In genomic region chr11:107018274-107018901, GRCh38 we compare ENCODE assay signal across 9 cellular contexts. TPM values are rescaled to one million over a fixed set of nuclear protein-coding genes. Genes with fewer than 3 reads are reported as not detected.
A peak's percentile ranks its signal among the peaks of the same experiment; 100 is the strongest.
DNase-seq lines count a peak whose midpoint lies in the region; ATAC-seq and TF ChIP-seq lines count a peak whose summit lies in the region.
"Had no signal": no experiment of that assay in that cellular context is flagged by ENCODE, and none has a peak within 500 bp of the region (broad histone marks: within the 10 kb centered on the region; RNA-seq: fewer than 3 reads in every experiment).

Gene GUCY1A2, minus strand, starts transcription at chr11:107018476. Its CDS starts 421 bp downstream, at chr11:107018055.

- WGBS in tibial nerve, 2 donors: 0% methylated on average over 44 to 51 of the region's 60 CpGs

- H3K4me3 ChIP-seq in choroid plexus epithelial cell (ENCODE audit: low read depth, low read length): peak within 1 kb of the TSS; percentile 59
- peak within 1 kb of the TSS; percentile 44 for H3K4me3 ChIP-seq in lower lobe of right lung
- H3K4me3 ChIP-seq in tibial nerve: peak within 1 kb of the TSS; percentile 23 to 60 (median 37)

- H3K36me3 ChIP-seq in lower lobe of right lung (no peaks in the 10 kb centered on the region), tibial nerve (no peaks in the 10 kb centered on the region)

- peak; percentile 35 to 49 for ATAC-seq in lower lobe of right lung

- TF ChIP-seq EP300 in tibial nerve (IDR thresholded peaks at IDR 0.05): no peak

- peak within 1 kb of the TSS; percentile 41 for H3K27ac ChIP-seq in lower lobe of right lung
- H3K27ac ChIP-seq in tibial nerve: peak within 1 kb of the TSS in 2 of 4 donors; percentile 34 to 51

- TF ChIP-seq CTCF in choroid plexus epithelial cell (conservative IDR thresholded peaks at IDR 0.05; ENCODE audit: low read depth, low read length) (no peak), lower lobe of right lung (IDR thresholded peaks at IDR 0.05) (no peak), tibial nerve (IDR thresholded peaks at IDR 0.05) (no peak)

- intact Hi-C loops in lower lobe of right lung (cut with DNase I): no loop called here

- no peak for TF ChIP-seq POLR2A in tibial nerve (IDR thresholded peaks at IDR 0.05)

- H3K27me3 ChIP-seq in lower lobe of right lung (ENCODE audit: low read depth): peaks cover 37% of the 10 kb centered on the region
- H3K27me3 ChIP-seq in tibial nerve: peaks cover 0 to 39% of the 10 kb centered on the region in 2 donors

- POLR2A ChIA-PET in HEK293T (lab: Yijun Ruan, JAX): no interaction called here

- no peaks in the 10 kb centered on the region for H3K9me3 ChIP-seq in lower lobe of right lung
- H3K9me3 ChIP-seq in tibial nerve: no peaks in the 10 kb centered on the region

- CTCF ChIA-PET in HEK293T (lab: Yijun Ruan, JAX): interaction anchor here (1.1 kb wide), 1 partner anchor 18 kb away, joined by 3 read pairs; no protein-coding TSS in a partner anchor

- DNase-seq in NCI-H1417 (lab: John Stamatoyannopoulos, UW) (peak; percentile 56 to 87 (median 84)), NCI-H1417 treated with DMSO at 0.1 percent for 48 hours (lab: John Stamatoyannopoulos, UW) (no peak), HEK293T (ENCODE audit: extremely low spot score) (peak; percentile 42), NCI-H2171 (lab: John Stamatoyannopoulos, UW) (peak; percentile 46), choroid plexus epithelial cell (ENCODE audit: low read depth) (peak; percentile 5), lower lobe of right lung (peak; percentile 42), tibial nerve (ENCODE audit: low spot score in 2 of 2) (no peak), NCI-H1436 (lab: John Stamatoyannopoulos, UW) (no peak)
- DNase-seq: CD4-positive, CD25-positive, alpha-beta regulatory T cell had no signal

- H3K4me1 ChIP-seq in lower lobe of right lung: peaks cover 11% of the 10 kb centered on the region
- H3K4me1 ChIP-seq in tibial nerve: peaks cover 0 to 14% (median 8%) of the 10 kb centered on the region in 4 donors

TF ChIP-seq in HEK293T, 16 proteins besides CTCF, POLR2A, EP300 and RAD21:
- TF ChIP-seq L3MBTL2 (conservative IDR thresholded peaks at IDR 0.05) (peak; percentile 95), ARNT (IDR thresholded peaks at IDR 0.05) (no peak)

RNA-seq across cellular contexts. Expression of gene GUCY1A2, which starts in this region (rescaled TPM):
- 23.5 TPM for total RNA-seq in lower lobe of right lung
- total RNA-seq in tibial nerve: 1 to 10 TPM; 3.6 to 8.0 (median 4.0) TPM
- total RNA-seq: CD4-positive, CD25-positive, alpha-beta regulatory T cell had no signal

Comparison
In these comparisons a context has a peak if more than half of its experiments do, and no peak if none do; other contexts are left out.
1. DNase-seq: peak in NCI-H1417 (3 of 3), HEK293T (single experiment), NCI-H2171 (single experiment), choroid plexus epithelial cell (single experiment) and lower lobe of right lung (single experiment); none in NCI-H1417 treated with DMSO at 0.1 percent for 48 hours (single experiment), tibial nerve (0 of 2) and NCI-H1436 (single experiment).
2. Peak in every context shown above with its lines, with median percentiles within 50 percentile points of each other: H3K4me3 ChIP-seq.